ENCODE assay signal across 15 cellular contexts in genomic region chr2:237061356-237061755, GRCh38.
"Had no signal": no experiment of that assay in that cellular context is flagged by ENCODE, and none has a peak within 500 bp of the region (broad histone marks: within the 10 kb centered on the region; RNA-seq: fewer than 3 reads in every experiment).

No MANE protein-coding gene starts in this region.

- H3K27me3 ChIP-seq: body of pancreas, pancreas, right lobe of liver, thyroid gland had no signal

- H3K4me3 Mint-ChIP-seq: activated CD8-positive, alpha-beta T cell treated with anti-CD3 and anti-CD28 coated beads for 36 hours; activated naive CD8-positive, alpha-beta T cell treated with anti-CD3 and anti-CD28 coated beads, Interleukin-2, amount 10 ng/mL, durations not matched to agents 7 days and 5 days; effector memory CD8-positive, alpha-beta T cell; stimulated activated memory B cell treated with anti-CD40 and anti-IgM and Interleukin-4, amounts not matched to agents 10 μg/mL and 1 μg/mL and 100 μg/mL, for 72 hours had no signal

- H3K4me3 ChIP-seq: body of pancreas, mucosa of descending colon, right lobe of liver, thyroid gland had no signal

- H3K27ac Mint-ChIP-seq: activated CD8-positive, alpha-beta T cell treated with anti-CD3 and anti-CD28 coated beads for 36 hours; activated naive CD8-positive, alpha-beta T cell treated with anti-CD3 and anti-CD28 coated beads, Interleukin-2, amount 10 ng/mL, durations not matched to agents 7 days and 5 days; activated T-helper 2 cell treated with anti-CD3 and anti-CD28 coated beads, Interferon-gamma antibody, Interleukin-2, Interleukin-4, amounts not matched to agents 10 μg/mL and 5 μg/mL and 100 μg/mL, durations not matched to agents 14 hours and 24 hours and 36 hours; effector memory CD8-positive, alpha-beta T cell; stimulated activated memory B cell treated with anti-CD40 and anti-IgM and Interleukin-4, amounts not matched to agents 10 μg/mL and 1 μg/mL and 100 μg/mL, for 72 hours had no signal

- H3K9me3 ChIP-seq: body of pancreas, mucosa of descending colon, pancreas, right lobe of liver, thyroid gland had no signal

- H3K36me3 Mint-ChIP-seq: activated naive CD8-positive, alpha-beta T cell treated with anti-CD3 and anti-CD28 coated beads, Interleukin-2, amount 10 ng/mL, durations not matched to agents 7 days and 5 days; naive B cell; stimulated activated memory B cell treated with anti-CD40 and anti-IgM and Interleukin-4, amounts not matched to agents 10 μg/mL and 1 μg/mL and 100 μg/mL, for 72 hours had no signal

- DNase-seq: activated naive CD4-positive, alpha-beta T cell treated with Interleukin-2 at 50 U/mL for 16 hours; activated naive CD8-positive, alpha-beta T cell treated with anti-CD3 and anti-CD28 coated beads, Interleukin-2, amount 10 ng/mL, durations not matched to agents 7 days and 5 days; activated T-cell treated with anti-CD3 and anti-CD28 coated beads, Interleukin-2, amount 50 U/mL, for 1 hour; naive B cell; right lobe of liver; stimulated activated CD4-positive, alpha-beta T cell treated with anti-CD3 and anti-CD28 coated beads, Interleukin-4, amount 100 ng/mL, for 1 hour had no signal

- H3K27ac ChIP-seq: body of pancreas, pancreas, right lobe of liver, thyroid gland, WERI-Rb-1 had no signal

- H3K4me1 Mint-ChIP-seq: activated naive CD8-positive, alpha-beta T cell treated with anti-CD3 and anti-CD28 coated beads, Interleukin-2, amount 10 ng/mL, durations not matched to agents 7 days and 5 days had no signal

- H3K27me3 Mint-ChIP-seq: activated CD8-positive, alpha-beta T cell treated with anti-CD3 and anti-CD28 coated beads for 36 hours; stimulated activated memory B cell treated with anti-CD40 and anti-IgM and Interleukin-4, amounts not matched to agents 10 μg/mL and 1 μg/mL and 100 μg/mL, for 72 hours had no signal

- H3K9me3 Mint-ChIP-seq: activated CD8-positive, alpha-beta T cell treated with anti-CD3 and anti-CD28 coated beads for 36 hours; activated naive CD8-positive, alpha-beta T cell treated with anti-CD3 and anti-CD28 coated beads, Interleukin-2, amount 10 ng/mL, durations not matched to agents 7 days and 5 days; activated T-helper 2 cell treated with anti-CD3 and anti-CD28 coated beads, Interferon-gamma antibody, Interleukin-2, Interleukin-4, amounts not matched to agents 10 μg/mL and 5 μg/mL and 100 μg/mL, durations not matched to agents 14 hours and 24 hours and 36 hours; effector memory CD8-positive, alpha-beta T cell; naive B cell; stimulated activated memory B cell treated with anti-CD40 and anti-IgM and Interleukin-4, amounts not matched to agents 10 μg/mL and 1 μg/mL and 100 μg/mL, for 72 hours had no signal

- H3K4me1 ChIP-seq: body of pancreas had no signal

- H3K36me3 ChIP-seq: pancreas, right lobe of liver, thyroid gland, WERI-Rb-1 had no signal
